Comparison of ENCODE assay signal across 20 cellular contexts in genomic region chr12:75341873-75342272, GRCh38. TPM values are rescaled to one million over a fixed set of nuclear protein-coding genes. Genes with fewer than 3 reads are reported as not detected.
"Had no signal": no experiment of that assay in that cellular context is flagged by ENCODE, and none has a peak within 500 bp of the region (broad histone marks: within the 10 kb centered on the region; RNA-seq: fewer than 3 reads in every experiment).

No MANE protein-coding gene starts in this region.

- H3K4me3 ChIP-seq: coronary artery, esophagus squamous epithelium, tibial artery, vagina had no signal

- H3K36me3 ChIP-seq: esophagus squamous epithelium, tibial artery, vagina had no signal

- ATAC-seq: stimulated activated memory B cell treated with anti-CD40 and anti-IgM and Interleukin-4, amounts not matched to agents 10 μg/mL and 1 μg/mL and 100 μg/mL, for 72 hours had no signal

- H3K9me3 ChIP-seq: esophagus squamous epithelium, tibial artery, vagina had no signal

- H3K4me1 ChIP-seq: esophagus squamous epithelium, tibial artery, vagina had no signal

- H3K27ac ChIP-seq: coronary artery, esophagus squamous epithelium, tibial artery, vagina, VCaP had no signal

- H3K27me3 ChIP-seq: esophagus squamous epithelium, tibial artery, vagina had no signal

- DNase-seq: activated CD4-positive, alpha-beta T cell treated with anti-CD3 and anti-CD28 coated beads for 1 hour; activated CD4-positive, alpha-beta T cell treated with anti-CD3 and anti-CD28 coated beads, Interleukin-2, amount 50 U/mL, for 48 hours; activated naive CD4-positive, alpha-beta T cell treated with anti-CD3 and anti-CD28 coated beads, Interleukin-2, amount 10 ng/mL, durations not matched to agents 7 days and 5 days; activated T-cell treated with anti-CD3 and anti-CD28 coated beads, Interleukin-2, amount 50 U/mL, for 24 hours; esophagus squamous epithelium; glutamatergic neuron; hypothalamus; nucleus accumbens; retina; T1000; tibial artery had no signal

RNA-seq across cellular contexts. Expression of gene GLIPR1L1, which starts 7.4 kb away (rescaled TPM):
- total RNA-seq: endothelial cell of umbilical vein, esophagus squamous epithelium, fibroblast of villous mesenchyme, lower leg skin, mesenteric fat pad, vagina had no signal
- polyA plus RNA-seq: adipose tissue, endothelial cell of umbilical vein had no signal

RNA-seq across cellular contexts. Expression of gene GLIPR1L2, which starts 49.0 kb away (rescaled TPM):
- total RNA-seq: endothelial cell of umbilical vein had no signal
